In the genomic region with DNA sequence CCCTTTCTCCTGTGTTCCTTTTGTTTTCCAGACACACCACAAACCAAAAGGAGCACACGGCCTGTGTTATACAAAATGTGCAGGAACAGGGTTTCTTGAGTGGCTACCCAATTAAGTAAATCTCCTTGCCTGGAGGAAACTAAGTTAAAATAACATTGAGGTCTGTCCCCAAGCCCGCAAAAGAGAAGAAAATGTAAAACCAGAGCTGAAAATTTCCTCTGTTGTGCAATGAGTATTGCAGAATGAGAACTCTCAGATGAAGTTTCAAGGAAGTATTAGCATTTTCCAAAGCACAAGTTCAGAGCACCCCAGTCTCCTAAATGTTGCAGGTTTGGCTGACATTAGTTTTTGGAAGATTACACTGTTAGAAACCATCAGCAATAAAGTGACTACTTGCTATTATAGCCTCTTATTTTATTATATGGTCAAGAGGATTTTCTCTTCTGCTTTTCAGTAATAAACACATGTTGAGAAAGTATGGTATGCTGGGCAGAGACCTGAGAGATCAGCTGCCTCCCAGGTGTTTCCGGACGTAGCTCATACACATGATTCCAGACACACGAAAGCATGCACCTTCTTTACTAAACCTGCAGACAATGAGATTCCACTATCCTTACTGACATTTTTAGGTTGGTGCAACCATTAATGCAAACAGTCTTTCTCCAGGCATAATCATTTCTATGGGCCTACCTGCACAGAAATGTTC, we compare ENCODE assay signal across 24 cellular contexts.
DNase-seq lines count a peak whose midpoint lies in the region; TF ChIP-seq lines count a peak whose summit lies in the region.
"Had no signal": no experiment of that assay in that cellular context is flagged by ENCODE, and none has a peak within 500 bp of the region (broad histone marks: within the 10 kb centered on the region; RNA-seq: fewer than 3 reads in every experiment).

No MANE protein-coding gene starts in this region.

- H3K4me1 Mint-ChIP-seq in nephron: peaks cover 29% of the 10 kb centered on the region
- H3K4me1 Mint-ChIP-seq: activated B cell treated with CpG ODN at 0.5 μM for 24 hours; central memory CD8-positive, alpha-beta T cell had no signal

- H3K27ac Mint-ChIP-seq in nephron: peak overlapping the region in 2 of 3 experiments; percentile 19 to 87
- H3K27ac Mint-ChIP-seq: activated B cell treated with CpG ODN at 0.5 μM for 24 hours; activated CD8-positive, alpha-beta T cell treated with anti-CD3 and anti-CD28 coated beads, Interleukin-2, amount 10 ng/mL, durations not matched to agents 7 days and 5 days; activated T-cell treated with anti-CD3 and anti-CD28 coated beads, Interleukin-2, amount 50 U/mL, for 24 hours; CD4-positive, alpha-beta T cell; T-helper 1 cell treated with Interleukin-12 subunit alpha and Interleukin-12 subunit beta and Interleukin-4 antibody, amounts not matched to agents 30 μg/mL and 1 μg/mL, for 36 hours had no signal

- H3K4me1 ChIP-seq in HUES6 (ENCODE audit: control insufficient read depth, insufficient read depth, low read length): peaks cover 40% of the 10 kb centered on the region
- H3K4me1 ChIP-seq: prostate gland, tibial artery had no signal

- no peaks in the 10 kb centered on the region for H3K27me3 Mint-ChIP-seq in nephron (ENCODE audit: low read depth)
- H3K27me3 Mint-ChIP-seq: activated T-cell treated with anti-CD3 and anti-CD28 coated beads, Interleukin-2, amount 50 U/mL, for 24 hours had no signal

- DNase-seq in NOMO-1 (lab: John Stamatoyannopoulos, UW; ENCODE audit: unreplicated experiment in 2 of 2) (peak; percentile 46 to 72), dedifferentiated amniotic fluid mesenchymal stem cell (ENCODE audit: extremely low spot score) (peak; percentile 40), NCI-H128 (lab: John Stamatoyannopoulos, UW; ENCODE audit: unreplicated experiment) (no peak)
- DNase-seq in activated effector memory CD4-positive, alpha-beta T cell treated with Interleukin-2 at 50 U/mL for 16 hours: no peak
- DNase-seq in activated CD4-positive, alpha-beta T cell treated with anti-CD3 and anti-CD28 coated beads, Interleukin-2, amount 50 U/mL, for 4 hours: no peak
- no peak for DNase-seq in activated CD4-positive, alpha-beta T cell treated with anti-CD3 and anti-CD28 coated beads for 48 hours
- DNase-seq: activated B cell treated with CpG ODN at 0.5 μM for 24 hours; activated CD8-positive, alpha-beta T cell treated with anti-CD3 and anti-CD28 coated beads, Interleukin-2, amount 10 ng/mL, durations not matched to agents 7 days and 5 days; activated naive CD4-positive, alpha-beta T cell treated with Interleukin-2 at 50 U/mL for 16 hours; activated T-cell treated with anti-CD3 and anti-CD28 coated beads, Interleukin-2, amount 50 U/mL, for 24 hours; aorta; CD4-positive, alpha-beta T cell; NCI-H1105 treated with DMSO at 0.1 percent for 48 hours; NCI-H2107; NCI-H510A; stimulated activated CD4-positive, alpha-beta T cell treated with anti-CD3 and anti-CD28 coated beads, Interleukin-2, amount 100 ng/mL, for 48 hours; stimulated activated naive CD8-positive, alpha-beta T cell treated with anti-CD3 and anti-CD28 coated beads, Interleukin-15, Interleukin-2, amounts not matched to agents 100 U/mL and 50 U/mL, for 24 hours; tibial artery had no signal

- H3K27ac ChIP-seq in HUES6 (ENCODE audit: low read depth, low read length): peak overlapping the region; percentile 93
- H3K27ac ChIP-seq: HL-60, prostate gland, tibial artery had no signal

- no peak for TF ChIP-seq CTCF in nephron (IDR thresholded peaks at IDR 0.05; ENCODE audit: unreplicated experiment in 3 of 3)

- H3K9me3 ChIP-seq in HUES6 (ENCODE audit: control insufficient read depth, insufficient read depth, low read depth, low read length): no peaks in the 10 kb centered on the region
- H3K9me3 ChIP-seq: prostate gland, tibial artery had no signal

- no peak overlapping the region for H3K4me3 Mint-ChIP-seq in nephron
- H3K4me3 Mint-ChIP-seq: activated B cell treated with CpG ODN at 0.5 μM for 24 hours; activated CD8-positive, alpha-beta T cell treated with anti-CD3 and anti-CD28 coated beads, Interleukin-2, amount 10 ng/mL, durations not matched to agents 7 days and 5 days; activated T-cell treated with anti-CD3 and anti-CD28 coated beads, Interleukin-2, amount 50 U/mL, for 24 hours; CD4-positive, alpha-beta T cell; central memory CD8-positive, alpha-beta T cell; T-helper 1 cell treated with Interleukin-12 subunit alpha and Interleukin-12 subunit beta and Interleukin-4 antibody, amounts not matched to agents 30 μg/mL and 1 μg/mL, for 36 hours had no signal

- H3K36me3 Mint-ChIP-seq in nephron (ENCODE audit: low read depth): no peaks in the 10 kb centered on the region

- no peaks in the 10 kb centered on the region for H3K27me3 ChIP-seq in HUES6 (ENCODE audit: control insufficient read depth, insufficient read depth, low read length)
- H3K27me3 ChIP-seq: tibial artery had no signal

- no peaks in the 10 kb centered on the region for H3K36me3 ChIP-seq in HUES6 (ENCODE audit: control insufficient read depth, insufficient read depth, low read length)
- H3K36me3 ChIP-seq: prostate gland, tibial artery had no signal

- peak overlapping the region; percentile 47 for H3K9ac ChIP-seq in HUES6 (ENCODE audit: low read length)

- no peak overlapping the region for H3K4me3 ChIP-seq in HUES6 (ENCODE audit: low read depth, low read length)
- H3K4me3 ChIP-seq: prostate gland, tibial artery had no signal

- H3K9me3 Mint-ChIP-seq in nephron: no peaks in the 10 kb centered on the region
- H3K9me3 Mint-ChIP-seq: activated B cell treated with CpG ODN at 0.5 μM for 24 hours; activated T-cell treated with anti-CD3 and anti-CD28 coated beads, Interleukin-2, amount 50 U/mL, for 24 hours; CD4-positive, alpha-beta T cell; central memory CD8-positive, alpha-beta T cell; T-helper 1 cell treated with Interleukin-12 subunit alpha and Interleukin-12 subunit beta and Interleukin-4 antibody, amounts not matched to agents 30 μg/mL and 1 μg/mL, for 36 hours had no signal

Comparison
In these comparisons a context has a peak if more than half of its experiments do, and no peak if none do; other contexts are left out.
1. DNase-seq: peak in NOMO-1 (2 of 2) and dedifferentiated amniotic fluid mesenchymal stem cell (single experiment); none in activated effector memory CD4-positive, alpha-beta T cell treated with Interleukin-2 at 50 U/mL for 16 hours (single experiment), NCI-H128 (single experiment), activated CD4-positive, alpha-beta T cell treated with anti-CD3 and anti-CD28 coated beads, Interleukin-2, amount 50 U/mL, for 4 hours (0 of 2) and activated CD4-positive, alpha-beta T cell treated with anti-CD3 and anti-CD28 coated beads for 48 hours (single experiment).